11 cellular contexts compared by ENCODE assay signal in the genomic region with DNA sequence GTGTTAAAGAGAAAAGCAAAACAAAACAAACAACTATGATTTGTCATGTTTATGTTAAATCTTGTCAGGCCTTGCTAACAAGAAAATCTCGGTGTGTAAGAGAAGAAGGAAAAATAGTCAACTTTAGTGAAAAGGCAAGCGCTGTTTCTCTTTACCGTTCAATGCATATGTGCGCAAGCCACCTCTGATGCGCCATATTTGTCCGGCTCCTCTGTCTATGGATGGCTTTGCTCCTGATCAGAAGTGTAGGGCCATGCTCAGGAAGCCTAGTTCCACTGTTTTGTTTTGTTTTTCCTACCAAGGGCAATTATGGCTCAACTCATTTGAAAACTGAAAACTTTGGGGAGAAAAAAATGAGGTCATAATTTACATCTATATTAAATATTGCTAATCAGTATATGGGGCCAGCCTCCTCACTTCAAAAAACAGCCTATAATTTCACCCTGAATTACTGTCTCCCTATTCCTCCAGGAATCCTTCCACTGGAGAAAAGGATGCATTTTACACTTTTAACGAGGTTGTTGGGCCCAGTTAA. TPM values are rescaled to one million over a fixed set of nuclear protein-coding genes. Genes with fewer than 3 reads are reported as not detected.
A peak's percentile ranks its signal among the peaks of the same experiment; 100 is the strongest.
DNase-seq lines count a peak whose midpoint lies in the region; ATAC-seq and TF ChIP-seq lines count a peak whose summit lies in the region.
"Had no signal": no experiment of that assay in that cellular context is flagged by ENCODE, and none has a peak within 500 bp of the region (broad histone marks: within the 10 kb centered on the region; RNA-seq: fewer than 3 reads in every experiment).

No MANE protein-coding gene starts in this region.

- H3K4me3 ChIP-seq in lower lobe of right lung: peak overlapping the region; percentile 73

- POLR2A ChIA-PET in activated CD4-positive, alpha-beta T cell treated with anti-CD3 and anti-CD28 coated beads for 36 hours (lab: Charles Lee): no interaction called here

- H3K4me3 Mint-ChIP-seq in activated CD4-positive, alpha-beta T cell treated with anti-CD3 and anti-CD28 coated beads for 36 hours: peak overlapping the region; percentile 74
- peak overlapping the region; percentile 92 for H3K4me3 Mint-ChIP-seq in central memory CD8-positive, alpha-beta T cell

- TF ChIP-seq CTCF in lower lobe of right lung (IDR thresholded peaks at IDR 0.05): no peak

- H3K4me1 ChIP-seq in lower lobe of right lung: peaks cover 15% of the 10 kb centered on the region

- peak overlapping the region; percentile 85 for H3K27ac Mint-ChIP-seq in activated CD4-positive, alpha-beta T cell treated with anti-CD3 and anti-CD28 coated beads for 36 hours
- peak overlapping the region; percentile 85 for H3K27ac Mint-ChIP-seq in central memory CD8-positive, alpha-beta T cell (ENCODE audit: low read depth)

- H3K36me3 ChIP-seq in lower lobe of right lung: no peaks in the 10 kb centered on the region

- no peaks in the 10 kb centered on the region for H3K9me3 ChIP-seq in lower lobe of right lung

- peaks cover 21% of the 10 kb centered on the region for H3K4me1 Mint-ChIP-seq in activated CD4-positive, alpha-beta T cell treated with anti-CD3 and anti-CD28 coated beads for 36 hours
- peaks cover 40% of the 10 kb centered on the region for H3K4me1 Mint-ChIP-seq in central memory CD8-positive, alpha-beta T cell

- no peak for DNase-seq in activated CD4-positive, alpha-beta T cell treated with anti-CD3 and anti-CD28 coated beads for 36 hours
- DNase-seq in activated CD4-positive, alpha-beta T cell treated with anti-CD3 and anti-CD28 coated beads, Interleukin-2, amount 50 U/mL, for 4 hours: no peak
- no peak for DNase-seq in central memory CD8-positive, alpha-beta T cell (ENCODE audit: low spot score in 2 of 2)
- no peak for DNase-seq in lower lobe of right lung
- peak in 2 of 49 donors; percentile 4 to 16 for DNase-seq in substantia nigra (lab: John Stamatoyannopoulos, UW)
- DNase-seq in NCI-H146 treated with DMSO at 0.1 percent for 48 hours (lab: John Stamatoyannopoulos, UW; ENCODE audit: unreplicated experiment): no peak
- DNase-seq in MV-4-11 (lab: John Stamatoyannopoulos, UW): no peak
- DNase-seq: NCI-H187 treated with DMSO at 0.1 percent for 48 hours; stimulated activated CD4-positive, alpha-beta T cell treated with anti-CD3 and anti-CD28 coated beads, Interleukin-2, amount 100 ng/mL, for 48 hours; SW 1271 had no signal

- H3K27ac ChIP-seq in lower lobe of right lung: peak overlapping the region; percentile 84
- H3K27ac ChIP-seq in substantia nigra (ENCODE audit: low read depth, low read length, poor library complexity, severe bottlenecking): peak overlapping the region; percentile 62

- H3K36me3 Mint-ChIP-seq in activated CD4-positive, alpha-beta T cell treated with anti-CD3 and anti-CD28 coated beads for 36 hours (ENCODE audit: low read depth): peaks cover 39% of the 10 kb centered on the region
- H3K36me3 Mint-ChIP-seq in central memory CD8-positive, alpha-beta T cell (ENCODE audit: insufficient read depth): peaks cover 29% of the 10 kb centered on the region

- no peaks in the 10 kb centered on the region for H3K9me3 Mint-ChIP-seq in activated CD4-positive, alpha-beta T cell treated with anti-CD3 and anti-CD28 coated beads for 36 hours (ENCODE audit: low read depth)
- H3K9me3 Mint-ChIP-seq in central memory CD8-positive, alpha-beta T cell: no peaks in the 10 kb centered on the region

- intact Hi-C loops in activated CD4-positive, alpha-beta T cell treated with anti-CD3 and anti-CD28 coated beads for 36 hours (cut with DNase I, micrococcal nuclease): loop anchor here in 1 of 2 experiments (1.0 kb wide), 1 partner anchor 280 kb away; no protein-coding TSS in a partner anchor
- intact Hi-C loops in lower lobe of right lung (cut with DNase I): no loop called here

- H3K27me3 Mint-ChIP-seq in activated CD4-positive, alpha-beta T cell treated with anti-CD3 and anti-CD28 coated beads for 36 hours: peaks cover 15% of the 10 kb centered on the region
- no peaks in the 10 kb centered on the region for H3K27me3 Mint-ChIP-seq in central memory CD8-positive, alpha-beta T cell

- CTCF ChIA-PET in activated CD4-positive, alpha-beta T cell treated with anti-CD3 and anti-CD28 coated beads for 36 hours (lab: Charles Lee): no interaction called here

- no peak for ATAC-seq in activated CD4-positive, alpha-beta T cell treated with anti-CD3 and anti-CD28 coated beads for 36 hours
- ATAC-seq in central memory CD8-positive, alpha-beta T cell (replicated peaks; ENCODE audit: extremely low read depth, poor library complexity, severe bottlenecking): no peak
- ATAC-seq in lower lobe of right lung: no peak
- no peak for ATAC-seq in HG02870 (IDR thresholded peaks at IDR 0.05; ENCODE audit: unreplicated experiment)

- H3K27me3 ChIP-seq in lower lobe of right lung (ENCODE audit: low read depth): no peaks in the 10 kb centered on the region

RNA-seq across cellular contexts. Expression of a gene that starts 4.6 kb away (rescaled TPM):
- 10 to 100 TPM; 66.9 to 71.4 TPM for total RNA-seq in activated CD4-positive, alpha-beta T cell treated with anti-CD3 and anti-CD28 coated beads for 36 hours
- 60.0 TPM for total RNA-seq in lower lobe of right lung
